1 cellular context compared by ENCODE assay signal in the genomic region with DNA sequence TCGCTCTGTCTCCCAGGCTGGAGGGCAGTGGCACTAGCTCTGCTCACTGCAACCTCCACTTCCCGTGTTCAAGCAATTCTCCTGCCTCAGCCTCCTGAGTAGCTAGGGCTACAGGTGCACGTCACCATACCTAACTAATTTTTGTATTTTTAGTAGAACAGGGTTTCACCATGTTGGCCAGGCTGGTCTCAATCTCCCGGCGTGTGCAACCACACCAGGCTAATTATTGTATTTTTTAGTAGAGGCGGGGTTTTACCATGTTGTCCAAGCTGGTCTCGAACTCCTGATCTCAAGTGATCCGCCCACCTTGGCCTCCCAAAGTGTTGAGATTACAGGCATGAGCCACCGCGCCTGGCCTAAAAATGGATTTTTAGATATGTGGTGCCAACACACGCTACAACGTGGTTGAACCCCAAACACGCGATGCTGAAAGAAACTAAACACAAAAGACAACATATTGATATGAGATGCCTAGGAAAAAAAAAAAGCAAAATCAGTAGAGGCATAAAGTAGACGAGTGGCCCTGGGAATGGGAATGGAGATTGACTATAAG. TPM values are rescaled to one million over a fixed set of nuclear protein-coding genes. Genes with fewer than 3 reads are reported as not detected.
"Had no signal": no experiment of that assay in that cellular context is flagged by ENCODE, and none has a peak within 500 bp of the region (broad histone marks: within the 10 kb centered on the region; RNA-seq: fewer than 3 reads in every experiment).

No MANE protein-coding gene starts in this region.

RNA-seq across cellular contexts. Expression of gene IL21R, which starts 3.6 kb away (rescaled TPM):
- total RNA-seq: bronchial epithelial cell had no signal
